ENCODE assay signal across 1 cellular context in genomic region chr10:80281292-80281691, GRCh38.
TF ChIP-seq lines count a peak whose summit lies in the region.

No MANE protein-coding gene starts in this region.

TF ChIP-seq in K562, 482 proteins besides CTCF, POLR2A, EP300 and RAD21 (continued from another document):
- no peak for TF ChIP-seq ATF6 (CRISPR knock-in tag; IDR thresholded peaks at IDR 0.05)
- TF ChIP-seq ZNF175 (CRISPR knock-in tag; IDR thresholded peaks at IDR 0.05; ENCODE audit: low read depth) = no peak
- no peak for TF ChIP-seq EP400 (IDR thresholded peaks at IDR 0.05)
- TF ChIP-seq IFI16 (CRISPR knock-in tag; IDR thresholded peaks at IDR 0.05) = no peak
- TF ChIP-seq MEF2A (IDR thresholded peaks at IDR 0.05; ENCODE audit: control insufficient read depth, low read depth, low read length) = no peak
- TF ChIP-seq ZNF766 (CRISPR knock-in tag; conservative IDR thresholded peaks at IDR 0.05) = no peak
- no peak for TF ChIP-seq ASH1L (IDR thresholded peaks at IDR 0.05; ENCODE audit: borderline replicate concordance, low read depth, partially characterized antibody)
- no peak for TF ChIP-seq BDP1 (IDR thresholded peaks at IDR 0.05; ENCODE audit: insufficient read depth, insufficient read length)
- no peak for TF ChIP-seq SAFB2 (IDR thresholded peaks at IDR 0.05; ENCODE audit: borderline replicate concordance, low read depth, low read length, severe bottlenecking)
- TF ChIP-seq PYGO2 (tag; IDR thresholded peaks at IDR 0.05) = no peak
